1 cellular context compared by ENCODE assay signal in the genomic region with DNA sequence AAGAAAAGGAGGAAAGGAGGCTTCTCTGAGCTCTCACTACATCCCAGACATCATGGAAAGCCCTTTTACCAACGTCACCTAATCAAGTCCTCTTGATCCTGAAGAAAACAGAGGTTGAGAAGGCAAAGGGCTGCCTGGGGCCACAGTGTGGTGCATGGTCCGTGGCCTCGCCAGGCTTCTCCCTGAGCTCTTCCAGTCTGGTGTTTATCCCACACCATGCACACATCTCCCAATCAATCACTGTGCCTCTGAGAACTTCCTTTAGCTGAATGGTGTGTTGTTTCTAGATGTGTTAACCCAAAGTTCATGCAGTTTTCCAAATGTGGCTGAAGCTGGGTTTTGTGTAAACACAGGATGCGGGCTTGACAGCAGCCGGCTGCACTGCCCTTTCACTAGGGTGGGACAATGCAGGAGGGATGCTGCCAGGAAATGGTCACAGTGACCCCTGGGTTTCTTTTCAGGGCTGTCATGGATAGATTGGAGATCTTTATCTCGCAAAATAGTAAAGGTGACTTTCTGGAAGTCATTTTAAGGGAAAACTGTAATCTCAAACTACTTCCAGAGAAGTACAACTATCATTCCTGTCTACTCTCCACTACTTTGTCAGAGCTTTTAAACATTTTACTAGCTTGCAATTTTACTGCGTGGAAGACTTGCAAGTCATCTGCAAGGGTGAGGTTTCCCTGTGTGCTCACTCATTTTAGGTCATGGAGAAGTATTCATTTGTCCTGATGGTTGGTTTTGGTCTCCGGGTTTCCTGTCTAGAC.
TF ChIP-seq lines count a peak whose summit lies in the region.

No MANE protein-coding gene starts in this region.

TF ChIP-seq in HepG2, 621 proteins besides CTCF, POLR2A, EP300 and RAD21 (continued from another document and continues in another):
- TF ChIP-seq, protein P1, sequence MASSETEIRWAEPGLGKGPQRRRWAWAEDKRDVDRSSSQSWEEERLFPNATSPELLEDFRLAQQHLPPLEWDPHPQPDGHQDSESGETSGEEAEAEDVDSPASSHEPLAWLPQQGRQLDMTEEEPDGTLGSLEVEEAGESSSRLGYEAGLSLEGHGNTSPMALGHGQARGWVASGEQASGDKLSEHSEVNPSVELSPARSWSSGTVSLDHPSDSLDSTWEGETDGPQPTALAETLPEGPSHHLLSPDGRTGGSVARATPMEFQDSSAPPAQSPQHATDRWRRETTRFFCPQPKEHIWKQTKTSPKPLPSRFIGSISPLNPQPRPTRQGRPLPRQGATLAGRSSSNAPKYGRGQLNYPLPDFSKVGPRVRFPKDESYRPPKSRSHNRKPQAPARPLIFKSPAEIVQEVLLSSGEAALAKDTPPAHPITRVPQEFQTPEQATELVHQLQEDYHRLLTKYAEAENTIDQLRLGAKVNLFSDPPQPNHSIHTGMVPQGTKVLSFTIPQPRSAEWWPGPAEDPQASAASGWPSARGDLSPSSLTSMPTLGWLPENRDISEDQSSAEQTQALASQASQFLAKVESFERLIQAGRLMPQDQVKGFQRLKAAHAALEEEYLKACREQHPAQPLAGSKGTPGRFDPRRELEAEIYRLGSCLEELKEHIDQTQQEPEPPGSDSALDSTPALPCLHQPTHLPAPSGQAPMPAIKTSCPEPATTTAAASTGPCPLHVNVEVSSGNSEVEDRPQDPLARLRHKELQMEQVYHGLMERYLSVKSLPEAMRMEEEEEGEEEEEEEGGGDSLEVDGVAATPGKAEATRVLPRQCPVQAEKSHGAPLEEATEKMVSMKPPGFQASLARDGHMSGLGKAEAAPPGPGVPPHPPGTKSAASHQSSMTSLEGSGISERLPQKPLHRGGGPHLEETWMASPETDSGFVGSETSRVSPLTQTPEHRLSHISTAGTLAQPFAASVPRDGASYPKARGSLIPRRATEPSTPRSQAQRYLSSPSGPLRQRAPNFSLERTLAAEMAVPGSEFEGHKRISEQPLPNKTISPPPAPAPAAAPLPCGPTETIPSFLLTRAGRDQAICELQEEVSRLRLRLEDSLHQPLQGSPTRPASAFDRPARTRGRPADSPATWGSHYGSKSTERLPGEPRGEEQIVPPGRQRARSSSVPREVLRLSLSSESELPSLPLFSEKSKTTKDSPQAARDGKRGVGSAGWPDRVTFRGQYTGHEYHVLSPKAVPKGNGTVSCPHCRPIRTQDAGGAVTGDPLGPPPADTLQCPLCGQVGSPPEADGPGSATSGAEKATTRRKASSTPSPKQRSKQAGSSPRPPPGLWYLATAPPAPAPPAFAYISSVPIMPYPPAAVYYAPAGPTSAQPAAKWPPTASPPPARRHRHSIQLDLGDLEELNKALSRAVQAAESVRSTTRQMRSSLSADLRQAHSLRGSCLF (CRISPR knock-in tag; IDR thresholded peaks at IDR 0.05; ENCODE audit: borderline replicate concordance) = no peak
- TF ChIP-seq ZNF329 (CRISPR knock-in tag; IDR thresholded peaks at IDR 0.05; ENCODE audit: low read depth) (no peak), DR1 (CRISPR knock-in tag; IDR thresholded peaks at IDR 0.05) (peak; percentile 42; the same call in 1 of the 2 replicates), PAF1 (CRISPR knock-in tag; IDR thresholded peaks at IDR 0.05) (no peak; the same call in 1 of the 2 replicates), HOXA3 (CRISPR knock-in tag; IDR thresholded peaks at IDR 0.05) (peak; percentile 96), STAT5B (CRISPR knock-in tag; IDR thresholded peaks at IDR 0.05) (peak; percentile 89), SRY (CRISPR knock-in tag; IDR thresholded peaks at IDR 0.05) (no peak), ZNF543 (CRISPR knock-in tag; IDR thresholded peaks at IDR 0.05) (peak; percentile 93; the same call in 1 of the 2 replicates), SIX4 (CRISPR knock-in tag; IDR thresholded peaks at IDR 0.05) (peak; percentile 91), ZNF253 (CRISPR knock-in tag; IDR thresholded peaks at IDR 0.05; ENCODE audit: borderline replicate concordance) (no peak; the same call in 1 of the 2 replicates), ARNT2 (CRISPR knock-in tag; IDR thresholded peaks at IDR 0.05; ENCODE audit: low read depth) (no peak), ZFP1 (CRISPR knock-in tag; IDR thresholded peaks at IDR 0.05) (peak; percentile 96), ZNF75D (CRISPR knock-in tag; IDR thresholded peaks at IDR 0.05; ENCODE audit: borderline replicate concordance) (no peak), FOSL2 (CRISPR knock-in tag; IDR thresholded peaks at IDR 0.05) (peak; percentile 88), HNRNPLL (IDR thresholded peaks at IDR 0.05; ENCODE audit: low read depth, low read length, poor library complexity, severe bottlenecking) (no peak), IRF2 (CRISPR knock-in tag; IDR thresholded peaks at IDR 0.05) (peak; percentile 98), ZNF367 (CRISPR knock-in tag; IDR thresholded peaks at IDR 0.05; ENCODE audit: borderline replicate concordance) (no peak), NFKB2 (CRISPR knock-in tag; IDR thresholded peaks at IDR 0.05; ENCODE audit: borderline replicate concordance) (peak; percentile 89; the same call in 1 of the 2 replicates), ZNF274 (CRISPR knock-in tag; IDR thresholded peaks at IDR 0.05) (0 out of 2 replicates have a peak, but pooled peaks have one; percentile 55), FOXK1 (CRISPR knock-in tag; IDR thresholded peaks at IDR 0.05; ENCODE audit: borderline replicate concordance, low read depth) (peak; percentile 98), REL (CRISPR knock-in tag; conservative IDR thresholded peaks at IDR 0.05) (no peak), WIZ (CRISPR knock-in tag; IDR thresholded peaks at IDR 0.05) (no peak), NFATC3 (CRISPR knock-in tag; IDR thresholded peaks at IDR 0.05) (no peak), KLF12 (CRISPR knock-in tag; IDR thresholded peaks at IDR 0.05; ENCODE audit: borderline replicate concordance) (no peak), SNRNP70 (IDR thresholded peaks at IDR 0.05; ENCODE audit: low read depth, low read length) (no peak), MATR3 (CRISPR knock-in tag; IDR thresholded peaks at IDR 0.05) (no peak), PLRG1 (conservative IDR thresholded peaks at IDR 0.05) (no peak), ZNF713 (CRISPR knock-in tag; IDR thresholded peaks at IDR 0.05) (0 out of 2 replicates have a peak, but pooled peaks have one; percentile 55), ZNF335 (CRISPR knock-in tag; IDR thresholded peaks at IDR 0.05) (peak; percentile 86), ZNF549 (CRISPR knock-in tag; IDR thresholded peaks at IDR 0.05) (no peak), SP4 (CRISPR knock-in tag; IDR thresholded peaks at IDR 0.05) (peak; percentile 52; the same call in 1 of the 2 replicates), RFX3 (CRISPR knock-in tag; IDR thresholded peaks at IDR 0.05) (peak; percentile 47; the same call in 1 of the 2 replicates), ZNF746 (CRISPR knock-in tag; IDR thresholded peaks at IDR 0.05) (peak; percentile 86; the same call in 1 of the 2 replicates), GABPB1 (CRISPR knock-in tag; IDR thresholded peaks at IDR 0.05) (peak; percentile 78), KDM5B (CRISPR knock-in tag; IDR thresholded peaks at IDR 0.05; ENCODE audit: borderline replicate concordance) (peak; percentile 59; the same call in 1 of the 2 replicates), SOX13 (IDR thresholded peaks at IDR 0.05) (peak; percentile 79), SOX13 (CRISPR knock-in tag; conservative IDR thresholded peaks at IDR 0.05 in 1 of 2, IDR thresholded peaks at IDR 0.05 in 1 of 2) (peak in 1 of 2 experiments; percentile 97; a peak in 2 of 4 replicates), ZNF501 (CRISPR knock-in tag; IDR thresholded peaks at IDR 0.05) (peak; percentile 97), MTF2 (CRISPR knock-in tag; IDR thresholded peaks at IDR 0.05; ENCODE audit: borderline replicate concordance) (no peak; the same call in 1 of the 2 replicates), EZH2 (conservative IDR thresholded peaks at IDR 0.05; ENCODE audit: low read depth, low read length) (no peak), ZBTB38 (CRISPR knock-in tag; IDR thresholded peaks at IDR 0.05) (peak; percentile 90)
- TF ChIP-seq, protein P2, sequence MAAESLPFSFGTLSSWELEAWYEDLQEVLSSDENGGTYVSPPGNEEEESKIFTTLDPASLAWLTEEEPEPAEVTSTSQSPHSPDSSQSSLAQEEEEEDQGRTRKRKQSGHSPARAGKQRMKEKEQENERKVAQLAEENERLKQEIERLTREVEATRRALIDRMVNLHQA (CRISPR knock-in tag; IDR thresholded peaks at IDR 0.05) = no peak
- TF ChIP-seq, protein P3, sequence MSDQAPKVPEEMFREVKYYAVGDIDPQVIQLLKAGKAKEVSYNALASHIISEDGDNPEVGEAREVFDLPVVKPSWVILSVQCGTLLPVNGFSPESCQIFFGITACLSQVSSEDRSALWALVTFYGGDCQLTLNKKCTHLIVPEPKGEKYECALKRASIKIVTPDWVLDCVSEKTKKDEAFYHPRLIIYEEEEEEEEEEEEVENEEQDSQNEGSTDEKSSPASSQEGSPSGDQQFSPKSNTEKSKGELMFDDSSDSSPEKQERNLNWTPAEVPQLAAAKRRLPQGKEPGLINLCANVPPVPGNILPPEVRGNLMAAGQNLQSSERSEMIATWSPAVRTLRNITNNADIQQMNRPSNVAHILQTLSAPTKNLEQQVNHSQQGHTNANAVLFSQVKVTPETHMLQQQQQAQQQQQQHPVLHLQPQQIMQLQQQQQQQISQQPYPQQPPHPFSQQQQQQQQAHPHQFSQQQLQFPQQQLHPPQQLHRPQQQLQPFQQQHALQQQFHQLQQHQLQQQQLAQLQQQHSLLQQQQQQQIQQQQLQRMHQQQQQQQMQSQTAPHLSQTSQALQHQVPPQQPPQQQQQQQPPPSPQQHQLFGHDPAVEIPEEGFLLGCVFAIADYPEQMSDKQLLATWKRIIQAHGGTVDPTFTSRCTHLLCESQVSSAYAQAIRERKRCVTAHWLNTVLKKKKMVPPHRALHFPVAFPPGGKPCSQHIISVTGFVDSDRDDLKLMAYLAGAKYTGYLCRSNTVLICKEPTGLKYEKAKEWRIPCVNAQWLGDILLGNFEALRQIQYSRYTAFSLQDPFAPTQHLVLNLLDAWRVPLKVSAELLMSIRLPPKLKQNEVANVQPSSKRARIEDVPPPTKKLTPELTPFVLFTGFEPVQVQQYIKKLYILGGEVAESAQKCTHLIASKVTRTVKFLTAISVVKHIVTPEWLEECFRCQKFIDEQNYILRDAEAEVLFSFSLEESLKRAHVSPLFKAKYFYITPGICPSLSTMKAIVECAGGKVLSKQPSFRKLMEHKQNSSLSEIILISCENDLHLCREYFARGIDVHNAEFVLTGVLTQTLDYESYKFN (CRISPR knock-in tag; conservative IDR thresholded peaks at IDR 0.05) = peak; percentile 99
- TF ChIP-seq, protein P4, sequence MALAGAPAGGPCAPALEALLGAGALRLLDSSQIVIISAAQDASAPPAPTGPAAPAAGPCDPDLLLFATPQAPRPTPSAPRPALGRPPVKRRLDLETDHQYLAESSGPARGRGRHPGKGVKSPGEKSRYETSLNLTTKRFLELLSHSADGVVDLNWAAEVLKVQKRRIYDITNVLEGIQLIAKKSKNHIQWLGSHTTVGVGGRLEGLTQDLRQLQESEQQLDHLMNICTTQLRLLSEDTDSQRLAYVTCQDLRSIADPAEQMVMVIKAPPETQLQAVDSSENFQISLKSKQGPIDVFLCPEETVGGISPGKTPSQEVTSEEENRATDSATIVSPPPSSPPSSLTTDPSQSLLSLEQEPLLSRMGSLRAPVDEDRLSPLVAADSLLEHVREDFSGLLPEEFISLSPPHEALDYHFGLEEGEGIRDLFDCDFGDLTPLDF (CRISPR knock-in tag; IDR thresholded peaks at IDR 0.05) = no peak
- TF ChIP-seq, protein P5, sequence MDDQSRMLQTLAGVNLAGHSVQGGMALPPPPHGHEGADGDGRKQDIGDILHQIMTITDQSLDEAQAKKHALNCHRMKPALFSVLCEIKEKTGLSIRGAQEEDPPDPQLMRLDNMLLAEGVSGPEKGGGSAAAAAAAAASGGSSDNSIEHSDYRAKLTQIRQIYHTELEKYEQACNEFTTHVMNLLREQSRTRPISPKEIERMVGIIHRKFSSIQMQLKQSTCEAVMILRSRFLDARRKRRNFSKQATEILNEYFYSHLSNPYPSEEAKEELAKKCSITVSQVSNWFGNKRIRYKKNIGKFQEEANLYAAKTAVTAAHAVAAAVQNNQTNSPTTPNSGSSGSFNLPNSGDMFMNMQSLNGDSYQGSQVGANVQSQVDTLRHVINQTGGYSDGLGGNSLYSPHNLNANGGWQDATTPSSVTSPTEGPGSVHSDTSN (CRISPR knock-in tag; IDR thresholded peaks at IDR 0.05; ENCODE audit: borderline replicate concordance) = no peak
- TF ChIP-seq, protein P6, sequence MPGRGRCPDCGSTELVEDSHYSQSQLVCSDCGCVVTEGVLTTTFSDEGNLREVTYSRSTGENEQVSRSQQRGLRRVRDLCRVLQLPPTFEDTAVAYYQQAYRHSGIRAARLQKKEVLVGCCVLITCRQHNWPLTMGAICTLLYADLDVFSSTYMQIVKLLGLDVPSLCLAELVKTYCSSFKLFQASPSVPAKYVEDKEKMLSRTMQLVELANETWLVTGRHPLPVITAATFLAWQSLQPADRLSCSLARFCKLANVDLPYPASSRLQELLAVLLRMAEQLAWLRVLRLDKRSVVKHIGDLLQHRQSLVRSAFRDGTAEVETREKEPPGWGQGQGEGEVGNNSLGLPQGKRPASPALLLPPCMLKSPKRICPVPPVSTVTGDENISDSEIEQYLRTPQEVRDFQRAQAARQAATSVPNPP (CRISPR knock-in tag; IDR thresholded peaks at IDR 0.05) = peak; percentile 69; the same call in 1 of the 2 replicates
- TF ChIP-seq, protein P7, sequence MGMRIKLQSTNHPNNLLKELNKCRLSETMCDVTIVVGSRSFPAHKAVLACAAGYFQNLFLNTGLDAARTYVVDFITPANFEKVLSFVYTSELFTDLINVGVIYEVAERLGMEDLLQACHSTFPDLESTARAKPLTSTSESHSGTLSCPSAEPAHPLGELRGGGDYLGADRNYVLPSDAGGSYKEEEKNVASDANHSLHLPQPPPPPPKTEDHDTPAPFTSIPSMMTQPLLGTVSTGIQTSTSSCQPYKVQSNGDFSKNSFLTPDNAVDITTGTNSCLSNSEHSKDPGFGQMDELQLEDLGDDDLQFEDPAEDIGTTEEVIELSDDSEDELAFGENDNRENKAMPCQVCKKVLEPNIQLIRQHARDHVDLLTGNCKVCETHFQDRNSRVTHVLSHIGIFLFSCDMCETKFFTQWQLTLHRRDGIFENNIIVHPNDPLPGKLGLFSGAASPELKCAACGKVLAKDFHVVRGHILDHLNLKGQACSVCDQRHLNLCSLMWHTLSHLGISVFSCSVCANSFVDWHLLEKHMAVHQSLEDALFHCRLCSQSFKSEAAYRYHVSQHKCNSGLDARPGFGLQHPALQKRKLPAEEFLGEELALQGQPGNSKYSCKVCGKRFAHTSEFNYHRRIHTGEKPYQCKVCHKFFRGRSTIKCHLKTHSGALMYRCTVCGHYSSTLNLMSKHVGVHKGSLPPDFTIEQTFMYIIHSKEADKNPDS (CRISPR knock-in tag; IDR thresholded peaks at IDR 0.05) = peak; percentile 82; the same call in 1 of the 2 replicates
- TF ChIP-seq, protein P8, sequence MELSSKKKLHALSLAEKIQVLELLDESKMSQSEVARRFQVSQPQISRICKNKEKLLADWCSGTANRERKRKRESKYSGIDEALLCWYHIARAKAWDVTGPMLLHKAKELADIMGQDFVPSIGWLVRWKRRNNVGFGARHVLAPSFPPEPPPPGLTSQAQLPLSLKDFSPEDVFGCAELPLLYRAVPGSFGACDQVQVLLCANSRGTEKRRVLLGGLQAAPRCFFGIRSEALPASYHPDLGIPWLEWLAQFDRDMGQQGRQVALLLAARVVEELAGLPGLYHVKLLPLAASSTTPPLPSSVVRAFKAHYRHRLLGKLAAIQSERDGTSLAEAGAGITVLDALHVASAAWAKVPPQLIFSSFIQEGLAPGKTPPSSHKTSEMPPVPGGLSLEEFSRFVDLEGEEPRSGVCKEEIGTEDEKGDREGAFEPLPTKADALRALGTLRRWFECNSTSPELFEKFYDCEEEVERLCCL (CRISPR knock-in tag; IDR thresholded peaks at IDR 0.05; ENCODE audit: borderline replicate concordance) = no peak
- TF ChIP-seq, protein P9, sequence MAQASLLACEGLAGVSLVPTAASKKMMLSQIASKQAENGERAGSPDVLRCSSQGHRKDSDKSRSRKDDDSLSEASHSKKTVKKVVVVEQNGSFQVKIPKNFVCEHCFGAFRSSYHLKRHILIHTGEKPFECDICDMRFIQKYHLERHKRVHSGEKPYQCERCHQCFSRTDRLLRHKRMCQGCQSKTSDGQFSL (CRISPR knock-in tag; IDR thresholded peaks at IDR 0.05) = no peak
